17 cellular contexts compared by ENCODE assay signal in genomic region chr21:25687787-25688186, GRCh38. TPM values are rescaled to one million over a fixed set of nuclear protein-coding genes. Genes with fewer than 3 reads are reported as not detected.
"Had no signal": no experiment of that assay in that cellular context is flagged by ENCODE, and none has a peak within 500 bp of the region (broad histone marks: within the 10 kb centered on the region; RNA-seq: fewer than 3 reads in every experiment).

No MANE protein-coding gene starts in this region.

- ATAC-seq: activated CD4-positive, CD25-positive, alpha-beta regulatory T cell treated with anti-CD3 and anti-CD28 coated beads, Interleukin-2, amount 50 U/mL, for 24 hours; activated T-cell treated with anti-CD3 and anti-CD28 coated beads, Interleukin-2, amount 50 U/mL, for 72 hours; foreskin keratinocyte; mucosa of descending colon had no signal

- H3K9me3 ChIP-seq: mucosa of descending colon, spleen, thyroid gland had no signal

- H3K36me3 ChIP-seq: spleen, thyroid gland had no signal

- H3K27ac ChIP-seq: foreskin keratinocyte, spleen, thyroid gland had no signal

- H3K4me3 ChIP-seq: mucosa of descending colon, spleen, thyroid gland had no signal

- H3K4me1 ChIP-seq: foreskin keratinocyte, spleen, thyroid gland had no signal

- H3K27me3 ChIP-seq: spleen, thyroid gland had no signal

- DNase-seq: activated CD4-positive, alpha-beta memory T cell treated with anti-CD3 and anti-CD28 coated beads, Interleukin-2, amount 10 ng/mL, durations not matched to agents 7 days and 5 days; activated CD4-positive, alpha-beta T cell treated with anti-CD3 and anti-CD28 coated beads, Interleukin-2, amount 10 ng/mL, durations not matched to agents 24 days and 14 days; activated effector memory CD4-positive, alpha-beta T cell treated with Interleukin-2 at 50 U/mL for 16 hours; activated naive CD4-positive, alpha-beta T cell treated with anti-CD3 and anti-CD28 coated beads for 36 hours; activated T-cell treated with anti-CD3 and anti-CD28 coated beads, Interleukin-2, amount 50 U/mL, for 72 hours; cortex of kidney; foreskin keratinocyte; glutamatergic neuron; hypothalamus; mesendoderm; mucosa of descending colon; nephron progenitor cell; spleen; stimulated activated CD4-positive, alpha-beta T cell treated with anti-CD3 and anti-CD28 coated beads, Interleukin-4, amount 100 ng/mL, for 1 hour; stimulated activated naive CD4-positive, alpha-beta T cell; thyroid gland had no signal

RNA-seq across cellular contexts. Expression of gene JAM2, which starts 48.7 kb away (rescaled TPM):
- total RNA-seq: foreskin keratinocyte had no signal
